In genomic region chr3:83496459-83496858, GRCh38 we compare ENCODE assay signal across 31 cellular contexts.
"Had no signal": no experiment of that assay in that cellular context is flagged by ENCODE, and none has a peak within 500 bp of the region (broad histone marks: within the 10 kb centered on the region; RNA-seq: fewer than 3 reads in every experiment).

No MANE protein-coding gene starts in this region.

- H3K27ac ChIP-seq: brain microvascular endothelial cell, epithelial cell of prostate, esophagus squamous epithelium, gastroesophageal sphincter, heart right ventricle, WERI-Rb-1 had no signal

- FAIRE-seq: astrocyte, endothelial cell of umbilical vein had no signal

- H3K4me1 ChIP-seq: esophagus squamous epithelium, gastroesophageal sphincter, heart right ventricle had no signal

- ATAC-seq: activated CD4-positive, CD25-positive, alpha-beta regulatory T cell treated with anti-CD3 and anti-CD28 coated beads, Interleukin-2, amount 50 U/mL, for 24 hours; activated CD8-positive, alpha-beta T cell treated with anti-CD3 and anti-CD28 coated beads for 36 hours; activated T-cell treated with anti-CD3 and anti-CD28 coated beads, Interleukin-2, amount 50 U/mL, for 4 hours; activated T-helper 17 cell treated with anti-CD3 and anti-CD28 coated beads, Interleukin-2, amount 50 U/mL, for 72 hours; effector memory CD8-positive, alpha-beta T cell; gastroesophageal sphincter; heart right ventricle; T-helper 17 cell had no signal

- DNase-seq: activated B cell treated with CpG ODN at 0.5 μM for 24 hours; activated CD4-positive, alpha-beta T cell treated with anti-CD3 and anti-CD28 coated beads for 48 hours; activated CD4-positive, alpha-beta T cell treated with anti-CD3 and anti-CD28 coated beads, Interleukin-2, amount 50 U/mL, for 1 hour; activated CD4-positive, alpha-beta T cell treated with anti-CD3 and anti-CD28 coated beads, Interleukin-2, amount 50 U/mL, for 48 hours; activated CD8-positive, alpha-beta memory T cell treated with anti-CD3 and anti-CD28 coated beads for 24 hours; activated CD8-positive, alpha-beta T cell treated with anti-CD3 and anti-CD28 coated beads for 36 hours; activated effector memory CD4-positive, alpha-beta T cell treated with Interleukin-2 at 50 U/mL for 16 hours; activated gamma-delta T cell treated with Interleukin-2 at 50 U/mL for 16 hours; activated naive CD4-positive, alpha-beta T cell treated with anti-CD3 and anti-CD28 coated beads, Interleukin-2, amount 50 U/mL, for 16 hours; activated naive CD4-positive, alpha-beta T cell treated with Interleukin-2 at 50 U/mL for 16 hours; activated T-cell treated with anti-CD3 and anti-CD28 coated beads, Interleukin-2, amount 50 U/mL, for 4 hours; amniotic stem cell; anterior cingulate cortex; brain microvascular endothelial cell; caudate nucleus; cortex of kidney; dermis blood vessel endothelial cell; effector CD4-positive, alpha-beta T cell; effector memory CD8-positive, alpha-beta T cell; esophagus squamous epithelium; foreskin melanocyte; heart right ventricle; T-helper 17 cell; T1000; WERI-Rb-1 had no signal

- H3K4me3 ChIP-seq: esophagus squamous epithelium, gastroesophageal sphincter, heart right ventricle had no signal

- H3K9me3 ChIP-seq: esophagus squamous epithelium, gastroesophageal sphincter, heart right ventricle had no signal

- H3K36me3 ChIP-seq: brain microvascular endothelial cell, esophagus squamous epithelium, gastroesophageal sphincter, heart right ventricle, WERI-Rb-1 had no signal

- H3K27me3 ChIP-seq: brain microvascular endothelial cell, esophagus squamous epithelium, gastroesophageal sphincter, heart right ventricle had no signal
